Comparison of ENCODE assay signal across 1 cellular context in genomic region chr17:40071720-40072480, GRCh38.
TF ChIP-seq lines count a peak whose summit lies in the region.

No MANE protein-coding gene starts in this region.

TF ChIP-seq in IMR-90, 13 proteins besides CTCF, POLR2A, EP300 and RAD21:
- TF ChIP-seq MAFK (IDR thresholded peaks at IDR 0.05; ENCODE audit: low read depth, low read length) (no peak), CHD1 (IDR thresholded peaks at IDR 0.05; ENCODE audit: low read depth, low read length) (no peak), CEBPB (IDR thresholded peaks at IDR 0.05; ENCODE audit: low read depth, low read length) (0 out of 2 replicates have a peak, but pooled peaks have one; percentile 18), FOS (IDR thresholded peaks at IDR 0.05; ENCODE audit: low read depth, low read length) (no peak), MAZ (IDR thresholded peaks at IDR 0.05; ENCODE audit: borderline replicate concordance, low read depth, low read length) (peak; percentile 33; the same call in 1 of the 2 replicates), SMC3 (IDR thresholded peaks at IDR 0.05; ENCODE audit: low read depth, low read length) (no peak), ELK1 (IDR thresholded peaks at IDR 0.05; ENCODE audit: borderline replicate concordance, low read depth, low read length) (no peak), RCOR1 (IDR thresholded peaks at IDR 0.05; ENCODE audit: insufficient replicate concordance, low read length) (no peak), NFE2L2 (IDR thresholded peaks at IDR 0.05; ENCODE audit: low read depth, low read length) (no peak), RFX5 (IDR thresholded peaks at IDR 0.05; ENCODE audit: low read depth, low read length) (no peak), MXI1 (IDR thresholded peaks at IDR 0.05; ENCODE audit: borderline replicate concordance, low read depth, low read length) (peak; percentile 33; the same call in 1 of the 2 replicates), BHLHE40 (IDR thresholded peaks at IDR 0.05; ENCODE audit: low read depth, low read length) (peak; percentile 94)
- TF ChIP-seq, protein P1, sequence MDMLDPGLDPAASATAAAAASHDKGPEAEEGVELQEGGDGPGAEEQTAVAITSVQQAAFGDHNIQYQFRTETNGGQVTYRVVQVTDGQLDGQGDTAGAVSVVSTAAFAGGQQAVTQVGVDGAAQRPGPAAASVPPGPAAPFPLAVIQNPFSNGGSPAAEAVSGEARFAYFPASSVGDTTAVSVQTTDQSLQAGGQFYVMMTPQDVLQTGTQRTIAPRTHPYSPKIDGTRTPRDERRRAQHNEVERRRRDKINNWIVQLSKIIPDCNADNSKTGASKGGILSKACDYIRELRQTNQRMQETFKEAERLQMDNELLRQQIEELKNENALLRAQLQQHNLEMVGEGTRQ (IDR thresholded peaks at IDR 0.05; ENCODE audit: low read depth, low read length): peak; percentile 28; the same call in 1 of the 2 replicates
